In genomic region chr18:9700261-9700796, GRCh38 we compare ENCODE assay signal across 24 cellular contexts. TPM values are rescaled to one million over a fixed set of nuclear protein-coding genes. Genes with fewer than 3 reads are reported as not detected.
A peak's percentile ranks its signal among the peaks of the same experiment; 100 is the strongest.
DNase-seq lines count a peak whose midpoint lies in the region; ATAC-seq and TF ChIP-seq lines count a peak whose summit lies in the region.
"Had no signal": no experiment of that assay in that cellular context is flagged by ENCODE, and none has a peak within 500 bp of the region (broad histone marks: within the 10 kb centered on the region; RNA-seq: fewer than 3 reads in every experiment).

No MANE protein-coding gene starts in this region.

- no CpG with 5 or more reads among the region's 6 CpGs for WGBS in mesendoderm (ENCODE audit: extremely low coverage, insufficient coverage, low lambda C conversion rate)

- H3K4me3 Mint-ChIP-seq in chondrocyte (ENCODE audit: unreplicated experiment) = no peak overlapping the region
- no peak overlapping the region for H3K4me3 Mint-ChIP-seq in activated T-helper 17 cell treated with anti-CD3 and anti-CD28 coated beads, Interleukin-2, amount 50 U/mL, for 72 hours
- H3K4me3 Mint-ChIP-seq: activated naive CD8-positive, alpha-beta T cell; activated T-helper 1 cell treated with anti-CD3 and anti-CD28 coated beads, Interleukin-12 subunit alpha, Interleukin-12 subunit beta, Interleukin-2, Interleukin-4 antibody, amounts not matched to agents 30 ng/mL and 10 ng/mL and 1 ng/mL, durations not matched to agents 14 hours and 24 hours and 36 hours; naive B cell; T-helper 2 cell treated with Interferon-gamma antibody and Interleukin-4, amounts not matched to agents 5 μg/mL and 100 μg/mL, for 36 hours had no signal

- H3K79me2 ChIP-seq in mesendoderm (ENCODE audit: control insufficient read depth, insufficient read depth, low read length) = no peaks in the 10 kb centered on the region

- H3K4ac ChIP-seq in mesendoderm (ENCODE audit: low read depth, low read length) = no peak overlapping the region

- peaks cover 13% of the 10 kb centered on the region for H3K4me1 ChIP-seq in A673 (ENCODE audit: insufficient read depth, low read length, poor library complexity, severe bottlenecking)
- H3K4me1 ChIP-seq in mesendoderm (ENCODE audit: control insufficient read depth, low read depth, low read length) = peaks cover 5% of the 10 kb centered on the region
- H3K4me1 ChIP-seq: SJCRH30, uterus had no signal

- H2BK120ac ChIP-seq in mesendoderm (ENCODE audit: low read depth, low read length) = no peak overlapping the region

- H3K23ac ChIP-seq in mesendoderm (ENCODE audit: low read length) = no peak overlapping the region

- intact Hi-C loops in A673 (cut with micrococcal nuclease; ENCODE audit: unreplicated experiment) = loop anchor here (10.0 kb wide), 2 partner anchors 224 to 824 kb away; partner anchors contain the start of gene NAPG

- no peak overlapping the region for H2BK15ac ChIP-seq in mesendoderm (replicated peaks; ENCODE audit: low read depth)

- POLR2A ChIA-PET in A673 (lab: Charles Lee; ENCODE audit: low non-redundant PET) = no interaction called here

- BruUV-seq in A673 (replicated peaks; lab: Mats Ljungman, UMichigan) = no TSS peak

- H3K27ac ChIP-seq in A673 (ENCODE audit: low read depth, low read length, poor library complexity, severe bottlenecking) (no peak overlapping the region), mesendoderm (ENCODE audit: low read depth, low read length) (no peak overlapping the region)
- H3K27ac ChIP-seq: lower lobe of right lung, ovary, SJCRH30, uterus had no signal

- no peak for ATAC-seq in activated T-helper 17 cell treated with anti-CD3 and anti-CD28 coated beads, Interleukin-2, amount 50 U/mL, for 72 hours (replicated peaks)
- ATAC-seq: Panc1, right cardiac atrium had no signal

- no peaks in the 10 kb centered on the region for H3K9me3 Mint-ChIP-seq in chondrocyte (ENCODE audit: low read depth)
- no peaks in the 10 kb centered on the region for H3K9me3 Mint-ChIP-seq in activated T-helper 17 cell treated with anti-CD3 and anti-CD28 coated beads, Interleukin-2, amount 50 U/mL, for 72 hours
- H3K9me3 Mint-ChIP-seq: activated T-helper 1 cell treated with anti-CD3 and anti-CD28 coated beads, Interleukin-12 subunit alpha, Interleukin-12 subunit beta, Interleukin-2, Interleukin-4 antibody, amounts not matched to agents 30 ng/mL and 10 ng/mL and 1 ng/mL, durations not matched to agents 14 hours and 24 hours and 36 hours; naive B cell; T-helper 2 cell treated with Interferon-gamma antibody and Interleukin-4, amounts not matched to agents 5 μg/mL and 100 μg/mL, for 36 hours had no signal

- H3K27me3 ChIP-seq in A673 (replicated peaks; ENCODE audit: insufficient read depth, low read depth, low read length, poor library complexity) = no peaks in the 10 kb centered on the region
- H3K27me3 ChIP-seq in mesendoderm (ENCODE audit: insufficient read depth, low read length, poor library complexity) = no peaks in the 10 kb centered on the region
- H3K27me3 ChIP-seq: ovary, SJCRH30, uterus had no signal

- H3K27ac Mint-ChIP-seq in chondrocyte (ENCODE audit: unreplicated experiment) = peak overlapping the region; percentile 37
- H3K27ac Mint-ChIP-seq in activated T-helper 17 cell treated with anti-CD3 and anti-CD28 coated beads, Interleukin-2, amount 50 U/mL, for 72 hours = no peak overlapping the region
- H3K27ac Mint-ChIP-seq: activated naive CD8-positive, alpha-beta T cell; activated T-helper 1 cell treated with anti-CD3 and anti-CD28 coated beads, Interleukin-12 subunit alpha, Interleukin-12 subunit beta, Interleukin-2, Interleukin-4 antibody, amounts not matched to agents 30 ng/mL and 10 ng/mL and 1 ng/mL, durations not matched to agents 14 hours and 24 hours and 36 hours; T-helper 2 cell treated with Interferon-gamma antibody and Interleukin-4, amounts not matched to agents 5 μg/mL and 100 μg/mL, for 36 hours had no signal

- H3K27me3 Mint-ChIP-seq in chondrocyte (ENCODE audit: low read depth) = no peaks in the 10 kb centered on the region
- H3K27me3 Mint-ChIP-seq in activated T-helper 17 cell treated with anti-CD3 and anti-CD28 coated beads, Interleukin-2, amount 50 U/mL, for 72 hours = peaks cover 26% of the 10 kb centered on the region

- H4K5ac ChIP-seq in mesendoderm (ENCODE audit: low read length) = no peak overlapping the region

- H3K36me3 ChIP-seq in A673 (ENCODE audit: insufficient read depth, low read length, poor library complexity, severe bottlenecking) = no peaks in the 10 kb centered on the region
- H3K36me3 ChIP-seq in mesendoderm (ENCODE audit: control insufficient read depth, insufficient read depth, low read length) = no peaks in the 10 kb centered on the region
- H3K36me3 ChIP-seq: lower lobe of right lung, ovary, SJCRH30, uterus had no signal

- H3K36me3 Mint-ChIP-seq in chondrocyte (ENCODE audit: low read depth) = no peaks in the 10 kb centered on the region
- no peaks in the 10 kb centered on the region for H3K36me3 Mint-ChIP-seq in activated T-helper 17 cell treated with anti-CD3 and anti-CD28 coated beads, Interleukin-2, amount 50 U/mL, for 72 hours (ENCODE audit: low read depth)
- H3K36me3 Mint-ChIP-seq: activated naive CD8-positive, alpha-beta T cell; naive B cell had no signal

- H3K4me1 Mint-ChIP-seq in chondrocyte (ENCODE audit: low read depth) = peaks cover 21% of the 10 kb centered on the region
- H3K4me1 Mint-ChIP-seq in activated T-helper 17 cell treated with anti-CD3 and anti-CD28 coated beads, Interleukin-2, amount 50 U/mL, for 72 hours = peaks cover 17% of the 10 kb centered on the region

- H4K8ac ChIP-seq in mesendoderm (ENCODE audit: low read depth, low read length) = no peak overlapping the region

- H2AK5ac ChIP-seq in mesendoderm (ENCODE audit: low read length) = no peak overlapping the region

- H3K4me2 ChIP-seq in mesendoderm (ENCODE audit: low read length) = no peak overlapping the region

- CTCF ChIA-PET in A673 (lab: Charles Lee) = interaction anchor here (0.6 kb wide), 1 partner anchor 164 kb away, joined by 8 read pairs; no protein-coding TSS in a partner anchor

- no peak overlapping the region for H3K9ac ChIP-seq in mesendoderm (ENCODE audit: low read length)

- DNase-seq in A673 (ENCODE audit: low spot score) (peak; percentile 60), MV-4-11 (lab: John Stamatoyannopoulos, UW) (peak; percentile 71), chondrocyte (ENCODE audit: low spot score) (no peak), mesendoderm (peak; percentile 96), 8988T (no peak), SW480 (ENCODE audit: low spot score) (no peak), SKM-1 (lab: John Stamatoyannopoulos, UW; ENCODE audit: unreplicated experiment) (no peak)
- DNase-seq: activated CD4-positive, alpha-beta T cell treated with anti-CD3 and anti-CD28 coated beads for 1 hour; C1 segment of cervical spinal cord; GDM1; lower lobe of right lung; naive B cell; NCI-H82; ovary; right cardiac atrium; SJCRH30; stimulated activated CD4-positive, alpha-beta T cell treated with anti-CD3 and anti-CD28 coated beads, Interleukin-15, amount 100 ng/mL, for 24 hours; substantia nigra; uterus had no signal

- H3K79me1 ChIP-seq in mesendoderm (ENCODE audit: low read length) = no peaks in the 10 kb centered on the region

- H2BK5ac ChIP-seq in mesendoderm (ENCODE audit: low read length) = no peak overlapping the region

- peak overlapping the region; percentile 34 for H3K18ac ChIP-seq in mesendoderm (ENCODE audit: low read length)

- TF ChIP-seq CTCF in A673 (conservative IDR thresholded peaks at IDR 0.05; ENCODE audit: low read depth, low read length) = no peak
- no peak for TF ChIP-seq CTCF in chondrocyte (IDR thresholded peaks at IDR 0.05)

- H3K9me3 ChIP-seq in A673 (ENCODE audit: low read depth, low read length, poor library complexity, severe bottlenecking) = no peaks in the 10 kb centered on the region
- H3K9me3 ChIP-seq: lower lobe of right lung, ovary, SJCRH30, uterus had no signal

- H3K56ac ChIP-seq in mesendoderm (ENCODE audit: low read length) = no peak overlapping the region

- H3K4me3 ChIP-seq in A673 (ENCODE audit: low read depth, low read length, poor library complexity, severe bottlenecking) = no peak overlapping the region
- no peak overlapping the region for H3K4me3 ChIP-seq in mesendoderm (ENCODE audit: low read length)
- H3K4me3 ChIP-seq: lower lobe of right lung, ovary, SJCRH30, uterus had no signal

RNA-seq across cellular contexts. Expression of gene RAB31, which starts 7.8 kb away (rescaled TPM):
- total RNA-seq in A673 (2021) = 6.1 and 8.1 TPM in 2 replicates
- total RNA-seq in chondrocyte = 82.4 to 89.6 TPM (median 87.7 TPM) in 3 replicates
- 61.9 TPM for polyA plus RNA-seq in mesendoderm (2013, experiment 1 of 2)
- polyA plus RNA-seq in mesendoderm (2013, experiment 2 of 2) = 62.7 TPM
- total RNA-seq in activated T-helper 17 cell treated with anti-CD3 and anti-CD28 coated beads, Interleukin-2, amount 50 U/mL, for 72 hours = under 1 TPM; 0.08 to 0.69 TPM

Comparison
In these comparisons a context has a peak if more than half of its experiments do, and no peak if none do; other contexts are left out.
1. DNase-seq: peak in A673 (single experiment), MV-4-11 (single experiment) and mesendoderm (single experiment); none in chondrocyte (single experiment), 8988T (single experiment), SW480 (single experiment) and SKM-1 (single experiment).